Comparison of ENCODE assay signal across 1 cellular context in genomic region chr4:159278399-159278798, GRCh38.
TF ChIP-seq lines count a peak whose summit lies in the region.

No MANE protein-coding gene starts in this region.

TF ChIP-seq in liver, 16 proteins besides CTCF, POLR2A, EP300 and RAD21 (continued from another document):
- peak; percentile 71 for TF ChIP-seq REST (IDR thresholded peaks at IDR 0.05)
- peak; percentile 10 for TF ChIP-seq ZBTB33 (IDR thresholded peaks at IDR 0.05)
- no peak for TF ChIP-seq SP1 (IDR thresholded peaks at IDR 0.05)
- TF ChIP-seq TAF1 (conservative IDR thresholded peaks at IDR 0.05), result no peak
- TF ChIP-seq HNF4A (conservative IDR thresholded peaks at IDR 0.05), result peak; percentile 32 to 57
